ENCODE assay signal across 9 cellular contexts in genomic region chr1:100077525-100077924, GRCh38. TPM values are rescaled to one million over a fixed set of nuclear protein-coding genes. Genes with fewer than 3 reads are reported as not detected.
A peak's percentile ranks its signal among the peaks of the same experiment; 100 is the strongest.
DNase-seq lines count a peak whose midpoint lies in the region; ATAC-seq and TF ChIP-seq lines count a peak whose summit lies in the region.
"Had no signal": no experiment of that assay in that cellular context is flagged by ENCODE, and none has a peak within 500 bp of the region (broad histone marks: within the 10 kb centered on the region; RNA-seq: fewer than 3 reads in every experiment).

No MANE protein-coding gene starts in this region.

- no peak for TF ChIP-seq POLR2A in testis (IDR thresholded peaks at IDR 0.05)

- H3K27ac ChIP-seq in testis = no peak overlapping the region
- H3K27ac ChIP-seq: BLaER1 had no signal

- no peaks in the 10 kb centered on the region for H3K4me1 ChIP-seq in testis
- H3K4me1 ChIP-seq: BLaER1 had no signal

- ATAC-seq in GM19397 (IDR thresholded peaks at IDR 0.05; ENCODE audit: unreplicated experiment) (peak; percentile 52), HG03025 (IDR thresholded peaks at IDR 0.05; ENCODE audit: low FRiP score, unreplicated experiment) (peak; percentile 59)

- WGBS in testis, 2 donors = 72 to 81% methylated on average over 5 of the region's 5 CpGs

- H3K27me3 ChIP-seq in GM06990 (replicated peaks; ENCODE audit: control insufficient read depth, insufficient read depth, low read length) = no peaks in the 10 kb centered on the region
- H3K27me3 ChIP-seq in testis = no peaks in the 10 kb centered on the region
- H3K27me3 ChIP-seq: BLaER1 had no signal

- TF ChIP-seq CTCF in GM06990 (IDR thresholded peaks at IDR 0.05; ENCODE audit: insufficient read depth, low read length, poor library complexity, severe bottlenecking) (no peak), astrocyte of the spinal cord (IDR thresholded peaks at IDR 0.05; ENCODE audit: low read depth, low read length) (no peak), testis (IDR thresholded peaks at IDR 0.05) (no peak)

- in situ Hi-C loops in astrocyte of the spinal cord (cut with HindIII; ENCODE audit: low sequenced_read_pairs) = no loop called here

- DNase-seq in GM06990 (ENCODE audit: extremely low read depth, insufficient read length) (peak; percentile 49), astrocyte of the spinal cord (ENCODE audit: low read depth, low spot score) (peak; percentile 60), DMS 273 treated with DMSO at 0.1 percent for 48 hours (lab: John Stamatoyannopoulos, UW) (no peak), testis (no peak), OCI-M1 (lab: John Stamatoyannopoulos, UW) (no peak)
- DNase-seq in activated naive CD4-positive, alpha-beta T cell treated with Interleukin-2 at 50 U/mL for 16 hours = no peak

- intact Hi-C loops in testis (cut with DNase I; ENCODE audit: low total_unique reads) = no loop called here

- H3K9me3 ChIP-seq in testis = no peaks in the 10 kb centered on the region
- H3K9me3 ChIP-seq: BLaER1 had no signal

- H3K36me3 ChIP-seq in GM06990 (ENCODE audit: control insufficient read depth, insufficient read depth, low read length) (peaks cover 13% of the 10 kb centered on the region), testis (ENCODE audit: low read depth, missing control alignments) (no peaks in the 10 kb centered on the region)

- H3K4me3 ChIP-seq in GM06990 (replicated peaks; ENCODE audit: low read depth, low read length) = peak overlapping the region; percentile 23
- H3K4me3 ChIP-seq in astrocyte of the spinal cord (ENCODE audit: low read depth, low read length) = no peak overlapping the region
- no peak overlapping the region for H3K4me3 ChIP-seq in testis
- H3K4me3 ChIP-seq: BLaER1 had no signal

RNA-seq across cellular contexts. Expression of gene SASS6, which starts 55.2 kb away (rescaled TPM):
- total RNA-seq in testis = 10 to 100 TPM in 1 of 2 donors, 1 to 10 TPM in 1; 9.5 to 13.4 TPM
- polyA plus RNA-seq in testis (ENCODE audit: insufficient read depth, low read depth, low replicate concordance) = 5.4 TPM

RNA-seq across cellular contexts. Expression of gene TRMT13, which starts 55.4 kb away (rescaled TPM):
- 10 to 100 TPM; 14.7 to 19.8 TPM for total RNA-seq in testis
- 12.1 TPM for polyA plus RNA-seq in testis (ENCODE audit: insufficient read depth, low read depth, low replicate concordance)

Comparison
In these comparisons a context has a peak if more than half of its experiments do, and no peak if none do; other contexts are left out.
1. DNase-seq: peak in GM06990 (single experiment) and astrocyte of the spinal cord (single experiment); none in DMS 273 treated with DMSO at 0.1 percent for 48 hours (single experiment), testis (single experiment), OCI-M1 (single experiment) and activated naive CD4-positive, alpha-beta T cell treated with Interleukin-2 at 50 U/mL for 16 hours (single experiment).